ENCODE assay signal across 8 cellular contexts in genomic region chr4:6782846-6783110, GRCh38. TPM values are rescaled to one million over a fixed set of nuclear protein-coding genes. Genes with fewer than 3 reads are reported as not detected.
A peak's percentile ranks its signal among the peaks of the same experiment; 100 is the strongest.
DNase-seq lines count a peak whose midpoint lies in the region; ATAC-seq and TF ChIP-seq lines count a peak whose summit lies in the region.

No MANE protein-coding gene starts in this region.

- intact Hi-C loops in A673 (cut with micrococcal nuclease; ENCODE audit: unreplicated experiment) (loop anchor here (5.0 kb wide), 2 partner anchors 65 to 90 kb away; partner anchors contain the start of gene BLOC1S4), head of caudate nucleus (cut with DNase I) (loop anchor here (2.0 to 10.0 kb wide), 5 partner anchors 66 to 262 kb away; partner anchors contain the start of genes BLOC1S4, TADA2B and TBC1D14)

- CTCF ChIA-PET in A673 (lab: Charles Lee) = no interaction called here

- DNase-seq in A673 (ENCODE audit: low spot score) = no peak
- DNase-seq in central memory CD8-positive, alpha-beta T cell (ENCODE audit: low spot score in 2 of 2) = no peak
- DNase-seq in head of caudate nucleus = no peak
- no peak for DNase-seq in activated CD4-positive, CD25-positive, alpha-beta regulatory T cell treated with anti-CD3 and anti-CD28 coated beads, Interleukin-2, amount 50 U/mL, for 72 hours

- H3K4me3 ChIP-seq in A673 (ENCODE audit: low read depth, low read length, poor library complexity, severe bottlenecking) (peak overlapping the region; percentile 98), mononuclear cell (ENCODE audit: low read length) (peak overlapping the region; percentile 86)

- peaks cover 13% of the 10 kb centered on the region for H3K36me3 Mint-ChIP-seq in central memory CD8-positive, alpha-beta T cell (ENCODE audit: insufficient read depth)

- peak overlapping the region; percentile 81 for H3K4me3 Mint-ChIP-seq in central memory CD8-positive, alpha-beta T cell

- POLR2A ChIA-PET in A673 (lab: Charles Lee; ENCODE audit: low non-redundant PET) = no interaction called here

- peak overlapping the region; percentile 76 for H3K27ac Mint-ChIP-seq in central memory CD8-positive, alpha-beta T cell (ENCODE audit: low read depth)

- BruUV-seq in A673 (replicated peaks; lab: Mats Ljungman, UMichigan) = no TSS peak

- H3K27me3 Mint-ChIP-seq in central memory CD8-positive, alpha-beta T cell = no peaks in the 10 kb centered on the region

- H3K9me3 ChIP-seq in A673 (ENCODE audit: low read depth, low read length, poor library complexity, severe bottlenecking) (no peaks in the 10 kb centered on the region), mononuclear cell (ENCODE audit: low read depth, low read length) (no peaks in the 10 kb centered on the region)

- TF ChIP-seq CTCF in A673 (conservative IDR thresholded peaks at IDR 0.05; ENCODE audit: low read depth, low read length) = no peak

- H3K4me1 ChIP-seq in A673 (ENCODE audit: insufficient read depth, low read length, poor library complexity, severe bottlenecking) (peaks cover 27% of the 10 kb centered on the region), mononuclear cell (ENCODE audit: insufficient read depth, low read length) (peaks cover 40% of the 10 kb centered on the region)

- H3K27me3 ChIP-seq in A673 (replicated peaks; ENCODE audit: insufficient read depth, low read depth, low read length, poor library complexity) (no peaks in the 10 kb centered on the region), mononuclear cell (ENCODE audit: insufficient read depth, low read length) (no peaks in the 10 kb centered on the region)

- peak overlapping the region; percentile 99 for H3K27ac ChIP-seq in A673 (ENCODE audit: low read depth, low read length, poor library complexity, severe bottlenecking)

- H3K4me1 Mint-ChIP-seq in central memory CD8-positive, alpha-beta T cell = peaks cover 60% of the 10 kb centered on the region

- H3K36me3 ChIP-seq in A673 (ENCODE audit: insufficient read depth, low read length, poor library complexity, severe bottlenecking) = peaks cover 5% of the 10 kb centered on the region

- no peaks in the 10 kb centered on the region for H3K9me3 Mint-ChIP-seq in central memory CD8-positive, alpha-beta T cell

- peak; percentile 9 for ATAC-seq in HG02870 (IDR thresholded peaks at IDR 0.05; ENCODE audit: unreplicated experiment)
- peak; percentile 2 for ATAC-seq in central memory CD8-positive, alpha-beta T cell (replicated peaks; ENCODE audit: extremely low read depth, poor library complexity, severe bottlenecking)
- ATAC-seq in HG03469 (IDR thresholded peaks at IDR 0.05; ENCODE audit: unreplicated experiment) = no peak
- no peak for ATAC-seq in HG02642 (IDR thresholded peaks at IDR 0.05; ENCODE audit: poor library complexity, unreplicated experiment)

RNA-seq across cellular contexts. Expression of gene KIAA0232, which starts 0.3 kb away (rescaled TPM):
- total RNA-seq in A673 (2021) = 30.2 and 33.3 TPM in 2 replicates
- total RNA-seq in mononuclear cell = 28.4 TPM

Comparison
In these comparisons a context has a peak if more than half of its experiments do, and no peak if none do; other contexts are left out.
1. ATAC-seq: peak in HG02870 (single experiment) and central memory CD8-positive, alpha-beta T cell (single experiment); none in HG03469 (single experiment) and HG02642 (single experiment).